8 cellular contexts compared by ENCODE assay signal in the genomic region with DNA sequence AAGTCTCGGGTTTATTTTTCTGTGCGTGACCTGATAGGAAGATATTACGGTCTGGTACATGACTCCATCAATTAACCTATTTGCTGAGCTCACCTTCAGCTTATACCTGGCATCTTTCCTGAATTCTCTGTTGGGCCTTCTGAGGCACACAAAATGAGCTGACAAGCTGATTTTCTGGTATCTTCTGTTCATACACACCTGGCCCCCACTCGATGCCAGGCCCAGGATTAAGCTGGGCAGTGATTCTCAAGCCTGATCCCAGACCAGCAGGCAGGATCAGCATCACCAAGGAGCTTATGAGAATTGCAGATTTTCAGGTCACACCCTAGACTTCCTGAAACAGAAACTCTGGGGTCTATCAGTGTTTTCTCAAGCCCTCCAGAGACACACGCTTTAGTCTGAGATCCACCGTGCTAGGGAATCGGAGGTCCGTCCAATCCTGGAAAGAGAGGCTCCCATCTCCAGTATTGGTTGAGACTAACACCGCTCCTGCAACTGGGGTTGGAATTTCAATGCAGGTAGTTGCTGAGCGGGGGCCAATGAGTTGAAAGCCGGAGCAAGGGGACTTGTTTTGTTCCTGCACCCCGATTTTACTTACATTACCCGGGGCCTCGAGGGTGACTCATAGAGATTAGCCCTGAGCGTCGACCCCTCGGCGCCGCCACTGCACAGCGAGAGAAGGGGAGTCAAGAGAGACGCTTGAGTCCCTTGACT. TPM values are rescaled to one million over a fixed set of nuclear protein-coding genes. Genes with fewer than 3 reads are reported as not detected.
A peak's percentile ranks its signal among the peaks of the same experiment; 100 is the strongest.
DNase-seq lines count a peak whose midpoint lies in the region; ATAC-seq, FAIRE-seq and TF ChIP-seq lines count a peak whose summit lies in the region.

No MANE protein-coding gene starts in this region.

- H3K27ac ChIP-seq in DND-41 (ENCODE audit: low read length) (peak overlapping the region; percentile 83), astrocyte (ENCODE audit: low read depth, low read length) (peak overlapping the region; percentile 5), kidney (ENCODE audit: low read depth in 2 of 2, low read length in 2 of 2) (peak overlapping the region; percentile 85 to 91), testis (peak overlapping the region; percentile 68 to 93)

- POLR2A ChIA-PET in HEK293T (lab: Yijun Ruan, JAX), result interaction anchor here (0.6 to 1.4 kb wide), 11 partner anchors 12 to 901 kb away, joined by 3 to 5 read pairs (median 4); partner anchors contain the start of gene RPL14

- FAIRE-seq in astrocyte (lab: Jason Lieb, UNC), result no peak
- FAIRE-seq in kidney (lab: Jason Lieb, UNC), result no peak

- intact Hi-C loops in kidney (cut with DNase I), result no loop called here
- intact Hi-C loops in testis (cut with DNase I; ENCODE audit: low total_unique reads), result no loop called here

- H3K4me1 ChIP-seq in DND-41 (ENCODE audit: insufficient read depth, low read length) (peaks cover 28% of the 10 kb centered on the region), astrocyte (ENCODE audit: insufficient read depth, low read length) (peaks cover 13% of the 10 kb centered on the region), kidney (ENCODE audit: control insufficient read depth in 1 of 2, insufficient read depth in 1 of 2, low read depth in 1 of 2, low read length in 2 of 2) (peaks cover 0 to 6% of the 10 kb centered on the region in 2 donors), testis (peaks cover 14% of the 10 kb centered on the region)

- H3K9me3 Mint-ChIP-seq in astrocyte (ENCODE audit: unreplicated experiment), result no peaks in the 10 kb centered on the region

- H3K36me3 ChIP-seq in DND-41 (ENCODE audit: insufficient read depth, low read length) (peaks cover 32% of the 10 kb centered on the region), astrocyte (ENCODE audit: insufficient read depth, low read length) (peaks cover 19% of the 10 kb centered on the region), kidney (ENCODE audit: control insufficient read depth in 1 of 2, insufficient read depth in 2 of 2, low read length in 2 of 2) (peaks cover 10 to 23% of the 10 kb centered on the region in 2 donors), testis (ENCODE audit: low read depth, missing control alignments) (no peaks in the 10 kb centered on the region)

- H3K9ac ChIP-seq in DND-41 (ENCODE audit: low read depth, low read length), result peak overlapping the region; percentile 96
- H3K9ac ChIP-seq in astrocyte (ENCODE audit: low read length), result peak overlapping the region; percentile 98
- H3K9ac ChIP-seq in kidney (ENCODE audit: low read length in 2 of 2), result peak overlapping the region; percentile 14 to 86

- H3K4me1 Mint-ChIP-seq in astrocyte (ENCODE audit: low read depth, unreplicated experiment), result peaks cover 10% of the 10 kb centered on the region

- H3K4me2 ChIP-seq in DND-41 (ENCODE audit: insufficient read depth, low read length), result peak overlapping the region; percentile 92
- peak overlapping the region; percentile 81 for H3K4me2 ChIP-seq in astrocyte (ENCODE audit: low read length)

- H3K27me3 ChIP-seq in DND-41 (ENCODE audit: insufficient read depth, low read length, poor library complexity) (no peaks in the 10 kb centered on the region), astrocyte (ENCODE audit: insufficient read depth, low read length) (no peaks in the 10 kb centered on the region), testis (no peaks in the 10 kb centered on the region)

- H4K20me1 ChIP-seq in DND-41 (ENCODE audit: insufficient read depth, low read length) (no peaks in the 10 kb centered on the region), astrocyte (ENCODE audit: insufficient read depth, low read length) (peaks cover 3% of the 10 kb centered on the region)

- peaks cover 8% of the 10 kb centered on the region for H3K36me3 Mint-ChIP-seq in astrocyte (ENCODE audit: low read depth, unreplicated experiment)

- H2AFZ ChIP-seq in DND-41 (ENCODE audit: low read depth, low read length) (peak overlapping the region; percentile 89), astrocyte (ENCODE audit: low read depth, low read length) (peak overlapping the region; percentile 91)

- H3K9me3 ChIP-seq in DND-41 (ENCODE audit: insufficient read depth, low read length, severe bottlenecking) (no peaks in the 10 kb centered on the region), astrocyte (ENCODE audit: insufficient read depth, low read depth, low read length) (no peaks in the 10 kb centered on the region), kidney (ENCODE audit: control insufficient read depth in 1 of 2, low read length in 2 of 2) (no peaks in the 10 kb centered on the region), testis (no peaks in the 10 kb centered on the region)

- WGBS in testis, 2 donors, result 18 to 20% methylated on average over 17 to 21 of the region's 21 CpGs

- TF ChIP-seq POLR2A in testis (IDR thresholded peaks at IDR 0.05), result no peak

- H3K27me3 Mint-ChIP-seq in astrocyte (ENCODE audit: low read depth, unreplicated experiment), result no peaks in the 10 kb centered on the region

- H3K27ac Mint-ChIP-seq in astrocyte (ENCODE audit: unreplicated experiment), result peak overlapping the region; percentile 48

- CTCF ChIA-PET in HEK293T (lab: Yijun Ruan, JAX), result interaction anchor here (0.6 to 2.6 kb wide), 11 partner anchors 8 to 1095 kb away, joined by 3 to 12 read pairs (median 3); no protein-coding TSS in a partner anchor

- H3K79me2 ChIP-seq in DND-41 (ENCODE audit: insufficient read depth, low read length) (peaks cover 23% of the 10 kb centered on the region), astrocyte (ENCODE audit: insufficient read depth, low read length) (peaks cover 24% of the 10 kb centered on the region)

- no peak for TF ChIP-seq CTCF in DND-41 (IDR thresholded peaks at IDR 0.05; ENCODE audit: borderline replicate concordance, extremely low read depth, low read length, poor library complexity, severe bottlenecking)
- no peak for TF ChIP-seq CTCF in astrocyte (IDR thresholded peaks at IDR 0.05; ENCODE audit: insufficient read depth, low read depth, low read length)
- TF ChIP-seq CTCF in kidney (IDR thresholded peaks at IDR 0.05; ENCODE audit: borderline replicate concordance, extremely low read depth, insufficient read depth), result no peak
- TF ChIP-seq CTCF in testis (IDR thresholded peaks at IDR 0.05), result no peak

- ATAC-seq in DND-41 (ENCODE audit: insufficient read depth, low read depth), result peak; percentile 1; the same call in 1 of the 3 replicates
- no peak for ATAC-seq in GM19035 (IDR thresholded peaks at IDR 0.05; ENCODE audit: unreplicated experiment)
- ATAC-seq in HG03520 (IDR thresholded peaks at IDR 0.05; ENCODE audit: unreplicated experiment), result no peak

- no peak for DNase-seq in DND-41
- peak; percentile 12 for DNase-seq in HEK293T (ENCODE audit: extremely low spot score)
- no peak for DNase-seq in astrocyte (ENCODE audit: low read depth)
- DNase-seq in kidney, result no peak
- DNase-seq in testis, result no peak
- DNase-seq in DMS114 treated with DMSO at 0.1 percent for 48 hours (lab: John Stamatoyannopoulos, UW; ENCODE audit: unreplicated experiment), result no peak

- H3K4me3 Mint-ChIP-seq in astrocyte (ENCODE audit: unreplicated experiment), result peak overlapping the region; percentile 99

- H3K4me3 ChIP-seq in DND-41 (ENCODE audit: low read depth in 1 of 2, low read length in 2 of 2), result peak overlapping the region; percentile 37 to 82
- H3K4me3 ChIP-seq in astrocyte (ENCODE audit: insufficient read depth, low read depth, low read length), result peak overlapping the region; percentile 90
- peak overlapping the region; percentile 79 to 80 for H3K4me3 ChIP-seq in kidney (ENCODE audit: low read length in 2 of 2)
- H3K4me3 ChIP-seq in testis, result peak overlapping the region; percentile 98

TF ChIP-seq in HEK293T, 16 proteins besides CTCF, POLR2A, EP300 and RAD21:
- TF ChIP-seq ELF4 (IDR thresholded peaks at IDR 0.05) (no peak), TARDBP (IDR thresholded peaks at IDR 0.05) (no peak), LEF1 (IDR thresholded peaks at IDR 0.05; ENCODE audit: borderline replicate concordance) (no peak), NFRKB (IDR thresholded peaks at IDR 0.05) (no peak), FOXA1 (IDR thresholded peaks at IDR 0.05) (no peak), CTBP1 (IDR thresholded peaks at IDR 0.05; ENCODE audit: borderline replicate concordance) (no peak), SUZ12 (IDR thresholded peaks at IDR 0.05) (no peak), HDGF (IDR thresholded peaks at IDR 0.05; ENCODE audit: borderline replicate concordance) (no peak), BHLHE40 (IDR thresholded peaks at IDR 0.05; ENCODE audit: borderline replicate concordance) (no peak), FOXM1 (IDR thresholded peaks at IDR 0.05; ENCODE audit: borderline replicate concordance) (peak; percentile 32; the same call in 1 of the 2 replicates), SP1 (IDR thresholded peaks at IDR 0.05) (no peak), ZNF384 (IDR thresholded peaks at IDR 0.05) (no peak), L3MBTL2 (conservative IDR thresholded peaks at IDR 0.05) (peak; percentile 44), FOXK2 (IDR thresholded peaks at IDR 0.05) (no peak), ARNT (IDR thresholded peaks at IDR 0.05) (no peak)
- TF ChIP-seq, protein P1, sequence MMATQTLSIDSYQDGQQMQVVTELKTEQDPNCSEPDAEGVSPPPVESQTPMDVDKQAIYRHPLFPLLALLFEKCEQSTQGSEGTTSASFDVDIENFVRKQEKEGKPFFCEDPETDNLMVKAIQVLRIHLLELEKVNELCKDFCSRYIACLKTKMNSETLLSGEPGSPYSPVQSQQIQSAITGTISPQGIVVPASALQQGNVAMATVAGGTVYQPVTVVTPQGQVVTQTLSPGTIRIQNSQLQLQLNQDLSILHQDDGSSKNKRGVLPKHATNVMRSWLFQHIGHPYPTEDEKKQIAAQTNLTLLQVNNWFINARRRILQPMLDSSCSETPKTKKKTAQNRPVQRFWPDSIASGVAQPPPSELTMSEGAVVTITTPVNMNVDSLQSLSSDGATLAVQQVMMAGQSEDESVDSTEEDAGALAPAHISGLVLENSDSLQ (IDR thresholded peaks at IDR 0.05), result no peak

RNA-seq across cellular contexts. Expression of gene EIF1B, which starts 0.6 kb away (rescaled TPM):
- 59.3 and 62.5 TPM in 2 replicates for total RNA-seq in astrocyte
- 48.3 TPM for total RNA-seq in kidney
- 97.8 TPM for polyA plus RNA-seq in kidney (ENCODE audit: insufficient read depth, low read depth, low replicate concordance)
- total RNA-seq in testis, result 10 to 100 TPM; 28.6 to 49.6 TPM
- 165 TPM for polyA plus RNA-seq in testis (ENCODE audit: insufficient read depth, low read depth, low replicate concordance)

Comparison
In these comparisons a context has a peak if more than half of its experiments do, and no peak if none do; other contexts are left out.
1. H3K27ac ChIP-seq: peak in every context shown above with its lines; median percentile 88 in kidney; 83 in DND-41; 80 in testis; 5 in astrocyte.